24 cellular contexts compared by ENCODE assay signal in the genomic region with DNA sequence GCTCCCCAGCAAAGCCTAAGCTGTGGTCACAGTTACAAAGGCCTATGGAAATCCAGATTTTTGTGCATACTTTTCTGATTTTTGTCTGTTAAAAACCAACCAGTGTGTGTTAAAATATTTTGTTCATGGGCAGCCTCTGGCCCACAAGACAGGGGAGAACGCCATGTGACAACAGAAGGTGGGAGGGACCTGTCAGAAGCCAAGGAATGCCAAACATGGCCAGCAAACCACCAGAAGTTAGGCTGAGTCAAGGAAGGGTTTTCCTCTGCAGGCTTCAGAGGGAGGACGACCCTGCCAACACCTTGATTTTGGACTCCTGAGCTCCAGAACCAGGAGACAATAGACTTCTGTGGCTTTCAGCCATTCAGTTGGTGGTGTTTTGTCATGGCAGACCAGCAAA.
"Had no signal": no experiment of that assay in that cellular context is flagged by ENCODE, and none has a peak within 500 bp of the region (broad histone marks: within the 10 kb centered on the region; RNA-seq: fewer than 3 reads in every experiment).

No MANE protein-coding gene starts in this region.

- H3K4me1 Mint-ChIP-seq: naive thymus-derived CD8-positive, alpha-beta T cell; stimulated activated effector memory CD8-positive, alpha-beta T cell treated with anti-CD3 and anti-CD28 coated beads, Interleukin-12 subunit alpha, Interleukin-12 subunit beta, amount 100 ng/mL, for 72 hours had no signal

- FAIRE-seq: endometrium, islet of Langerhans had no signal

- H3K36me3 Mint-ChIP-seq: naive thymus-derived CD8-positive, alpha-beta T cell; stimulated activated effector memory CD8-positive, alpha-beta T cell treated with anti-CD3 and anti-CD28 coated beads, Interleukin-12 subunit alpha, Interleukin-12 subunit beta, amount 100 ng/mL, for 72 hours; type B pancreatic cell had no signal

- H3K27ac ChIP-seq: esophagus squamous epithelium, heart right ventricle, lower lobe of right lung, psoas muscle, testis, tibial artery had no signal

- H3K9me3 ChIP-seq: esophagus squamous epithelium, heart right ventricle, lower lobe of right lung, psoas muscle, testis, tibial artery had no signal

- DNase-seq: cortex of kidney; effector memory CD8-positive, alpha-beta T cell; erythroblast; esophagus squamous epithelium; foreskin melanocyte; glutamatergic neuron; heart right ventricle; hippocampal formation; left ventricle myocardium superior; lower lobe of right lung; naive thymus-derived CD8-positive, alpha-beta T cell; nephron progenitor cell; nucleus accumbens; psoas muscle; stimulated activated CD4-positive, alpha-beta T cell treated with anti-CD3 and anti-CD28 coated beads, Interleukin-2, amount 100 ng/mL, for 24 hours; stimulated activated CD4-positive, alpha-beta T cell treated with anti-CD3 and anti-CD28 coated beads, Interleukin-4, amount 100 ng/mL, for 24 hours; stimulated activated naive CD4-positive, alpha-beta T cell treated with Interleukin-2 at 50 U/mL for 16 hours; substantia nigra; testis; tibial artery had no signal

- H3K27me3 ChIP-seq: esophagus squamous epithelium, heart right ventricle, testis, tibial artery had no signal

- H3K27ac Mint-ChIP-seq: effector memory CD8-positive, alpha-beta T cell; naive thymus-derived CD8-positive, alpha-beta T cell; nephron progenitor cell; stimulated activated effector memory CD8-positive, alpha-beta T cell treated with anti-CD3 and anti-CD28 coated beads, Interleukin-12 subunit alpha, Interleukin-12 subunit beta, amount 100 ng/mL, for 72 hours; type B pancreatic cell had no signal

- H3K36me3 ChIP-seq: esophagus squamous epithelium, heart right ventricle, lower lobe of right lung, tibial artery had no signal

- H3K9me3 Mint-ChIP-seq: effector memory CD8-positive, alpha-beta T cell; naive thymus-derived CD8-positive, alpha-beta T cell; nephron progenitor cell; stimulated activated effector memory CD8-positive, alpha-beta T cell treated with anti-CD3 and anti-CD28 coated beads, Interleukin-12 subunit alpha, Interleukin-12 subunit beta, amount 100 ng/mL, for 72 hours; type B pancreatic cell had no signal

- H3K27me3 Mint-ChIP-seq: naive thymus-derived CD8-positive, alpha-beta T cell; type B pancreatic cell had no signal

- H3K4me3 ChIP-seq: esophagus squamous epithelium, heart right ventricle, lower lobe of right lung, psoas muscle, testis, tibial artery had no signal

- H3K4me3 Mint-ChIP-seq: effector memory CD8-positive, alpha-beta T cell; naive thymus-derived CD8-positive, alpha-beta T cell; nephron progenitor cell; stimulated activated effector memory CD8-positive, alpha-beta T cell treated with anti-CD3 and anti-CD28 coated beads, Interleukin-12 subunit alpha, Interleukin-12 subunit beta, amount 100 ng/mL, for 72 hours; type B pancreatic cell had no signal
